Comparison of ENCODE assay signal across 1 cellular context in the genomic region with DNA sequence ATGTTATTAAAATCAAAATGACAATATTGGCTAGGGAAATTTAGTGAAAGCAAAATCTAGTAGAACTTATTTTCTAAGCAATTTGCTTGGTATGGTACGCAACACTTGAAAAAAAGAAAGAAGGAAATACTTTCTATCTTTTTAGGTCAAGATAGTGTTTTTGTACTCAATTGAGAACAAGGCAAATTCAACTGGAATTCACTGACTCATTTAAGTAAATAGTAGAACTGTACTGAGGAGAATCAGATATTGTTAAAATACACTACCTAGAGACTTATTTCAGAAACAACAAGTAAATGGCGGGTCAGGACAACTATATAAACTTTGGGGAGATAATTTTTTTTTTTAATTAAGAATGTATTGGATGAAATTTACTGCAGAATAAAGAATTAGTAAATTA.
TF ChIP-seq lines count a peak whose summit lies in the region.

No MANE protein-coding gene starts in this region.

TF ChIP-seq in HepG2, 621 proteins besides CTCF, POLR2A, EP300 and RAD21 (continued from another document and continues in another):
- TF ChIP-seq ZNF567 (CRISPR knock-in tag; IDR thresholded peaks at IDR 0.05; ENCODE audit: borderline replicate concordance) = no peak
- no peak for TF ChIP-seq GATA4 (IDR thresholded peaks at IDR 0.05; ENCODE audit: borderline replicate concordance, low read depth)
- TF ChIP-seq RFXANK (CRISPR knock-in tag; IDR thresholded peaks at IDR 0.05) = no peak
- peak; percentile 32; the same call in 1 of the 2 replicates for TF ChIP-seq SAP130 (CRISPR knock-in tag; IDR thresholded peaks at IDR 0.05; ENCODE audit: low read depth)
- no peak for TF ChIP-seq ZNF431 (CRISPR knock-in tag; IDR thresholded peaks at IDR 0.05; ENCODE audit: borderline replicate concordance, low read depth)
- no peak for TF ChIP-seq ZNF782 (CRISPR knock-in tag; IDR thresholded peaks at IDR 0.05; ENCODE audit: borderline replicate concordance)
- no peak for TF ChIP-seq BCL6 (CRISPR knock-in tag; IDR thresholded peaks at IDR 0.05)
- TF ChIP-seq ZNF644 (CRISPR knock-in tag; IDR thresholded peaks at IDR 0.05; ENCODE audit: low read depth) = peak; percentile 16; the same call in 1 of the 2 replicates
- peak; percentile 20; the same call in 1 of the 2 replicates for TF ChIP-seq HOMEZ (CRISPR knock-in tag; IDR thresholded peaks at IDR 0.05; ENCODE audit: low read depth)
- no peak for TF ChIP-seq ZNF124 (CRISPR knock-in tag; IDR thresholded peaks at IDR 0.05)
- TF ChIP-seq ARNTL (CRISPR knock-in tag; IDR thresholded peaks at IDR 0.05) = no peak
- TF ChIP-seq, protein P1, sequence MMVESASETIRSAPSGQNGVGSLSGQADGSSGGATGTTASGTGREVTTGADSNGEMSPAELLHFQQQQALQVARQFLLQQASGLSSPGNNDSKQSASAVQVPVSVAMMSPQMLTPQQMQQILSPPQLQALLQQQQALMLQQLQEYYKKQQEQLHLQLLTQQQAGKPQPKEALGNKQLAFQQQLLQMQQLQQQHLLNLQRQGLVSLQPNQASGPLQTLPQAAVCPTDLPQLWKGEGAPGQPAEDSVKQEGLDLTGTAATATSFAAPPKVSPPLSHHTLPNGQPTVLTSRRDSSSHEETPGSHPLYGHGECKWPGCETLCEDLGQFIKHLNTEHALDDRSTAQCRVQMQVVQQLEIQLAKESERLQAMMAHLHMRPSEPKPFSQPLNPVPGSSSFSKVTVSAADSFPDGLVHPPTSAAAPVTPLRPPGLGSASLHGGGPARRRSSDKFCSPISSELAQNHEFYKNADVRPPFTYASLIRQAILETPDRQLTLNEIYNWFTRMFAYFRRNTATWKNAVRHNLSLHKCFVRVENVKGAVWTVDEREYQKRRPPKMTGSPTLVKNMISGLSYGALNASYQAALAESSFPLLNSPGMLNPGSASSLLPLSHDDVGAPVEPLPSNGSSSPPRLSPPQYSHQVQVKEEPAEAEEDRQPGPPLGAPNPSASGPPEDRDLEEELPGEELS (CRISPR knock-in tag; IDR thresholded peaks at IDR 0.05) = no peak
- no peak for TF ChIP-seq RBAK (CRISPR knock-in tag; IDR thresholded peaks at IDR 0.05)
- no peak for TF ChIP-seq MIER3 (CRISPR knock-in tag; IDR thresholded peaks at IDR 0.05; ENCODE audit: borderline replicate concordance)
- TF ChIP-seq PCBP1 (IDR thresholded peaks at IDR 0.05; ENCODE audit: borderline replicate concordance, low read depth, low read length) = no peak
- no peak for TF ChIP-seq ZNF780A (CRISPR knock-in tag; IDR thresholded peaks at IDR 0.05)
- no peak for TF ChIP-seq POLR2G (IDR thresholded peaks at IDR 0.05; ENCODE audit: low read depth, low read length)
- TF ChIP-seq, protein P2, sequence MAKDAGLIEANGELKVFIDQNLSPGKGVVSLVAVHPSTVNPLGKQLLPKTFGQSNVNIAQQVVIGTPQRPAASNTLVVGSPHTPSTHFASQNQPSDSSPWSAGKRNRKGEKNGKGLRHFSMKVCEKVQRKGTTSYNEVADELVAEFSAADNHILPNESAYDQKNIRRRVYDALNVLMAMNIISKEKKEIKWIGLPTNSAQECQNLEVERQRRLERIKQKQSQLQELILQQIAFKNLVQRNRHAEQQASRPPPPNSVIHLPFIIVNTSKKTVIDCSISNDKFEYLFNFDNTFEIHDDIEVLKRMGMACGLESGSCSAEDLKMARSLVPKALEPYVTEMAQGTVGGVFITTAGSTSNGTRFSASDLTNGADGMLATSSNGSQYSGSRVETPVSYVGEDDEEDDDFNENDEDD (CRISPR knock-in tag; IDR thresholded peaks at IDR 0.05; ENCODE audit: borderline replicate concordance) = no peak
- no peak for TF ChIP-seq ZNF562 (CRISPR knock-in tag; IDR thresholded peaks at IDR 0.05; ENCODE audit: borderline replicate concordance)
- no peak for TF ChIP-seq SALL1 (CRISPR knock-in tag; IDR thresholded peaks at IDR 0.05)
- TF ChIP-seq, protein P3, sequence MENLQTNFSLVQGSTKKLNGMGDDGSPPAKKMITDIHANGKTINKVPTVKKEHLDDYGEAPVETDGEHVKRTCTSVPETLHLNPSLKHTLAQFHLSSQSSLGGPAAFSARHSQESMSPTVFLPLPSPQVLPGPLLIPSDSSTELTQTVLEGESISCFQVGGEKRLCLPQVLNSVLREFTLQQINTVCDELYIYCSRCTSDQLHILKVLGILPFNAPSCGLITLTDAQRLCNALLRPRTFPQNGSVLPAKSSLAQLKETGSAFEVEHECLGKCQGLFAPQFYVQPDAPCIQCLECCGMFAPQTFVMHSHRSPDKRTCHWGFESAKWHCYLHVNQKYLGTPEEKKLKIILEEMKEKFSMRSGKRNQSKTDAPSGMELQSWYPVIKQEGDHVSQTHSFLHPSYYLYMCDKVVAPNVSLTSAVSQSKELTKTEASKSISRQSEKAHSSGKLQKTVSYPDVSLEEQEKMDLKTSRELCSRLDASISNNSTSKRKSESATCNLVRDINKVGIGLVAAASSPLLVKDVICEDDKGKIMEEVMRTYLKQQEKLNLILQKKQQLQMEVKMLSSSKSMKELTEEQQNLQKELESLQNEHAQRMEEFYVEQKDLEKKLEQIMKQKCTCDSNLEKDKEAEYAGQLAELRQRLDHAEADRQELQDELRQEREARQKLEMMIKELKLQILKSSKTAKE (CRISPR knock-in tag; IDR thresholded peaks at IDR 0.05; ENCODE audit: borderline replicate concordance) = no peak
- no peak for TF ChIP-seq ZNF17 (CRISPR knock-in tag; IDR thresholded peaks at IDR 0.05)
- TF ChIP-seq MAFF (IDR thresholded peaks at IDR 0.05; ENCODE audit: low read depth, low read length) = 0 out of 2 replicates have a peak, but pooled peaks have one; percentile 24
- no peak for TF ChIP-seq ZNF616 (CRISPR knock-in tag; IDR thresholded peaks at IDR 0.05; ENCODE audit: low read depth)
- TF ChIP-seq SRSF1 (optimal IDR thresholded peaks at IDR 0.05; ENCODE audit: low read depth, low read length) = no peak
- no peak for TF ChIP-seq NR1H2 (CRISPR knock-in tag; IDR thresholded peaks at IDR 0.05; ENCODE audit: borderline replicate concordance, low read depth)
- TF ChIP-seq, protein P4, sequence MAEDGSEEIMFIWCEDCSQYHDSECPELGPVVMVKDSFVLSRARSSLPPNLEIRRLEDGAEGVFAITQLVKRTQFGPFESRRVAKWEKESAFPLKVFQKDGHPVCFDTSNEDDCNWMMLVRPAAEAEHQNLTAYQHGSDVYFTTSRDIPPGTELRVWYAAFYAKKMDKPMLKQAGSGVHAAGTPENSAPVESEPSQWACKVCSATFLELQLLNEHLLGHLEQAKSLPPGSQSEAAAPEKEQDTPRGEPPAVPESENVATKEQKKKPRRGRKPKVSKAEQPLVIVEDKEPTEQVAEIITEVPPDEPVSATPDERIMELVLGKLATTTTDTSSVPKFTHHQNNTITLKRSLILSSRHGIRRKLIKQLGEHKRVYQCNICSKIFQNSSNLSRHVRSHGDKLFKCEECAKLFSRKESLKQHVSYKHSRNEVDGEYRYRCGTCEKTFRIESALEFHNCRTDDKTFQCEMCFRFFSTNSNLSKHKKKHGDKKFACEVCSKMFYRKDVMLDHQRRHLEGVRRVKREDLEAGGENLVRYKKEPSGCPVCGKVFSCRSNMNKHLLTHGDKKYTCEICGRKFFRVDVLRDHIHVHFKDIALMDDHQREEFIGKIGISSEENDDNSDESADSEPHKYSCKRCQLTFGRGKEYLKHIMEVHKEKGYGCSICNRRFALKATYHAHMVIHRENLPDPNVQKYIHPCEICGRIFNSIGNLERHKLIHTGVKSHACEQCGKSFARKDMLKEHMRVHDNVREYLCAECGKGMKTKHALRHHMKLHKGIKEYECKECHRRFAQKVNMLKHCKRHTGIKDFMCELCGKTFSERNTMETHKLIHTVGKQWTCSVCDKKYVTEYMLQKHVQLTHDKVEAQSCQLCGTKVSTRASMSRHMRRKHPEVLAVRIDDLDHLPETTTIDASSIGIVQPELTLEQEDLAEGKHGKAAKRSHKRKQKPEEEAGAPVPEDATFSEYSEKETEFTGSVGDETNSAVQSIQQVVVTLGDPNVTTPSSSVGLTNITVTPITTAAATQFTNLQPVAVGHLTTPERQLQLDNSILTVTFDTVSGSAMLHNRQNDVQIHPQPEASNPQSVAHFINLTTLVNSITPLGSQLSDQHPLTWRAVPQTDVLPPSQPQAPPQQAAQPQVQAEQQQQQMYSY (CRISPR knock-in tag; IDR thresholded peaks at IDR 0.05) = no peak
- TF ChIP-seq ZNF446 (CRISPR knock-in tag; IDR thresholded peaks at IDR 0.05) = no peak
- no peak for TF ChIP-seq ZNF44 (CRISPR knock-in tag; IDR thresholded peaks at IDR 0.05)
- no peak for TF ChIP-seq CEBPG (CRISPR knock-in tag; IDR thresholded peaks at IDR 0.05)
- TF ChIP-seq SOX13 (IDR thresholded peaks at IDR 0.05) = no peak
- peak in 1 of 2 experiments; percentile 57; a peak in 1 of 4 replicates for TF ChIP-seq SOX13 (CRISPR knock-in tag; conservative IDR thresholded peaks at IDR 0.05 in 1 of 2, IDR thresholded peaks at IDR 0.05 in 1 of 2)
- TF ChIP-seq MBD4 (IDR thresholded peaks at IDR 0.05; ENCODE audit: borderline replicate concordance, low read length) = no peak
- TF ChIP-seq, protein P5, sequence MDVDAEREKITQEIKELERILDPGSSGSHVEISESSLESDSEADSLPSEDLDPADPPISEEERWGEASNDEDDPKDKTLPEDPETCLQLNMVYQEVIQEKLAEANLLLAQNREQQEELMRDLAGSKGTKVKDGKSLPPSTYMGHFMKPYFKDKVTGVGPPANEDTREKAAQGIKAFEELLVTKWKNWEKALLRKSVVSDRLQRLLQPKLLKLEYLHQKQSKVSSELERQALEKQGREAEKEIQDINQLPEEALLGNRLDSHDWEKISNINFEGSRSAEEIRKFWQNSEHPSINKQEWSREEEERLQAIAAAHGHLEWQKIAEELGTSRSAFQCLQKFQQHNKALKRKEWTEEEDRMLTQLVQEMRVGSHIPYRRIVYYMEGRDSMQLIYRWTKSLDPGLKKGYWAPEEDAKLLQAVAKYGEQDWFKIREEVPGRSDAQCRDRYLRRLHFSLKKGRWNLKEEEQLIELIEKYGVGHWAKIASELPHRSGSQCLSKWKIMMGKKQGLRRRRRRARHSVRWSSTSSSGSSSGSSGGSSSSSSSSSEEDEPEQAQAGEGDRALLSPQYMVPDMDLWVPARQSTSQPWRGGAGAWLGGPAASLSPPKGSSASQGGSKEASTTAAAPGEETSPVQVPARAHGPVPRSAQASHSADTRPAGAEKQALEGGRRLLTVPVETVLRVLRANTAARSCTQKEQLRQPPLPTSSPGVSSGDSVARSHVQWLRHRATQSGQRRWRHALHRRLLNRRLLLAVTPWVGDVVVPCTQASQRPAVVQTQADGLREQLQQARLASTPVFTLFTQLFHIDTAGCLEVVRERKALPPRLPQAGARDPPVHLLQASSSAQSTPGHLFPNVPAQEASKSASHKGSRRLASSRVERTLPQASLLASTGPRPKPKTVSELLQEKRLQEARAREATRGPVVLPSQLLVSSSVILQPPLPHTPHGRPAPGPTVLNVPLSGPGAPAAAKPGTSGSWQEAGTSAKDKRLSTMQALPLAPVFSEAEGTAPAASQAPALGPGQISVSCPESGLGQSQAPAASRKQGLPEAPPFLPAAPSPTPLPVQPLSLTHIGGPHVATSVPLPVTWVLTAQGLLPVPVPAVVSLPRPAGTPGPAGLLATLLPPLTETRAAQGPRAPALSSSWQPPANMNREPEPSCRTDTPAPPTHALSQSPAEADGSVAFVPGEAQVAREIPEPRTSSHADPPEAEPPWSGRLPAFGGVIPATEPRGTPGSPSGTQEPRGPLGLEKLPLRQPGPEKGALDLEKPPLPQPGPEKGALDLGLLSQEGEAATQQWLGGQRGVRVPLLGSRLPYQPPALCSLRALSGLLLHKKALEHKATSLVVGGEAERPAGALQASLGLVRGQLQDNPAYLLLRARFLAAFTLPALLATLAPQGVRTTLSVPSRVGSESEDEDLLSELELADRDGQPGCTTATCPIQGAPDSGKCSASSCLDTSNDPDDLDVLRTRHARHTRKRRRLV (CRISPR knock-in tag; IDR thresholded peaks at IDR 0.05) = no peak
- TF ChIP-seq PITX1 (CRISPR knock-in tag; IDR thresholded peaks at IDR 0.05) = no peak
- no peak for TF ChIP-seq SRSF9 (IDR thresholded peaks at IDR 0.05; ENCODE audit: borderline replicate concordance, insufficient read depth, low read depth, low read length, poor library complexity, severe bottlenecking)
- TF ChIP-seq ZSCAN20 (CRISPR knock-in tag; IDR thresholded peaks at IDR 0.05; ENCODE audit: borderline replicate concordance) = no peak
- no peak for TF ChIP-seq HCFC1 (IDR thresholded peaks at IDR 0.05; ENCODE audit: low read depth, low read length)
- TF ChIP-seq ARNT (IDR thresholded peaks at IDR 0.05) = no peak
- no peak for TF ChIP-seq CREB1 (IDR thresholded peaks at IDR 0.05)
- TF ChIP-seq CREB1 (CRISPR knock-in tag; IDR thresholded peaks at IDR 0.05) = no peak
- no peak for TF ChIP-seq PBX2 (CRISPR knock-in tag; IDR thresholded peaks at IDR 0.05)
- TF ChIP-seq, protein P6, sequence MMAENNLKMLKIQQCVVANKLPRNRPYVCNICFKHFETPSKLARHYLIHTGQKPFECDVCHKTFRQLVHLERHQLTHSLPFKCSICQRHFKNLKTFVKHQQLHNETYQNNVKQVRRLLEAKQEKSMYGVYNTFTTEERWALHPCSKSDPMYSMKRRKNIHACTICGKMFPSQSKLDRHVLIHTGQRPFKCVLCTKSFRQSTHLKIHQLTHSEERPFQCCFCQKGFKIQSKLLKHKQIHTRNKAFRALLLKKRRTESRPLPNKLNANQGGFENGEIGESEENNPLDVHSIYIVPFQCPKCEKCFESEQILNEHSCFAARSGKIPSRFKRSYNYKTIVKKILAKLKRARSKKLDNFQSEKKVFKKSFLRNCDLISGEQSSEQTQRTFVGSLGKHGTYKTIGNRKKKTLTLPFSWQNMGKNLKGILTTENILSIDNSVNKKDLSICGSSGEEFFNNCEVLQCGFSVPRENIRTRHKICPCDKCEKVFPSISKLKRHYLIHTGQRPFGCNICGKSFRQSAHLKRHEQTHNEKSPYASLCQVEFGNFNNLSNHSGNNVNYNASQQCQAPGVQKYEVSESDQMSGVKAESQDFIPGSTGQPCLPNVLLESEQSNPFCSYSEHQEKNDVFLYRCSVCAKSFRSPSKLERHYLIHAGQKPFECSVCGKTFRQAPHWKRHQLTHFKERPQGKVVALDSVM (CRISPR knock-in tag; IDR thresholded peaks at IDR 0.05) = no peak
- TF ChIP-seq NKX3-1 (CRISPR knock-in tag; IDR thresholded peaks at IDR 0.05) = no peak
- no peak for TF ChIP-seq FLYWCH1 (CRISPR knock-in tag; IDR thresholded peaks at IDR 0.05)
- no peak for TF ChIP-seq HOXA3 (CRISPR knock-in tag; IDR thresholded peaks at IDR 0.05)
- TF ChIP-seq ATAD3A (CRISPR knock-in tag; IDR thresholded peaks at IDR 0.05) = no peak
- no peak for TF ChIP-seq SNRNP70 (IDR thresholded peaks at IDR 0.05; ENCODE audit: low read depth, low read length)
